ENCODE assay signal across 9 cellular contexts in genomic region chr20:57682184-57683038, GRCh38. TPM values are rescaled to one million over a fixed set of nuclear protein-coding genes. Genes with fewer than 3 reads are reported as not detected.
DNase-seq lines count a peak whose midpoint lies in the region; ATAC-seq and TF ChIP-seq lines count a peak whose summit lies in the region.
"Had no signal": no experiment of that assay in that cellular context is flagged by ENCODE, and none has a peak within 500 bp of the region (broad histone marks: within the 10 kb centered on the region; RNA-seq: fewer than 3 reads in every experiment).

No MANE protein-coding gene starts in this region.

- intact Hi-C loops in heart right ventricle (cut with DNase I): no loop called here
- intact Hi-C loops in Right ventricle myocardium inferior (cut with DNase I): loop anchor here (5.0 kb wide), 1 partner anchor 125 kb away; no protein-coding TSS in a partner anchor
- intact Hi-C loops in transverse colon (cut with DNase I; ENCODE audit: low total_unique reads): no loop called here

- peak overlapping the region in 6 of 10 donors; percentile 7 to 55 (median 30) for H3K27ac ChIP-seq in heart right ventricle
- H3K27ac ChIP-seq in caudate nucleus (ENCODE audit: low read depth, low read length): peak overlapping the region; percentile 52
- H3K27ac ChIP-seq in transverse colon: peak overlapping the region; percentile 24 to 72 (median 55)
- no peak overlapping the region for H3K27ac ChIP-seq in upper lobe of left lung

- H3K27me3 ChIP-seq in heart right ventricle (peaks cover 0 to 9% (median 0%) of the 10 kb centered on the region in 7 donors), transverse colon (no peaks in the 10 kb centered on the region), upper lobe of left lung (no peaks in the 10 kb centered on the region)

- H3K27me3 Mint-ChIP-seq in T-helper 2 cell treated with Interferon-gamma antibody and Interleukin-4, amounts not matched to agents 5 μg/mL and 100 μg/mL, for 36 hours (ENCODE audit: low read depth): peaks cover 3% of the 10 kb centered on the region

- no peaks in the 10 kb centered on the region for H3K9me3 Mint-ChIP-seq in T-helper 2 cell treated with Interferon-gamma antibody and Interleukin-4, amounts not matched to agents 5 μg/mL and 100 μg/mL, for 36 hours

- no peak overlapping the region for H3K27ac Mint-ChIP-seq in T-helper 2 cell treated with Interferon-gamma antibody and Interleukin-4, amounts not matched to agents 5 μg/mL and 100 μg/mL, for 36 hours

- DNase-seq in heart right ventricle (peak in 1 of 2 donors; percentile 50), Right ventricle myocardium inferior (ENCODE audit: missing footprints) (no peak), caudate nucleus (lab: John Stamatoyannopoulos, UW) (peak in 20 of 61 donors; percentile 12 to 71 (median 32)), transverse colon (peak; percentile 58), SHP77 (lab: John Stamatoyannopoulos, UW) (no peak), upper lobe of left lung (no peak)
- DNase-seq in T-helper 2 cell treated with Interferon-gamma antibody and Interleukin-4, amounts not matched to agents 5 μg/mL and 100 μg/mL, for 36 hours (ENCODE audit: low spot score): no peak
- DNase-seq: activated CD4-positive, alpha-beta T cell treated with anti-CD3 and anti-CD28 coated beads for 1 hour had no signal

- TF ChIP-seq EP300 in transverse colon (IDR thresholded peaks at IDR 0.05; ENCODE audit: low read depth): no peak
- no peak for TF ChIP-seq EP300 in upper lobe of left lung (IDR thresholded peaks at IDR 0.05)

- H3K4me3 ChIP-seq in heart right ventricle: no peak overlapping the region
- H3K4me3 ChIP-seq in transverse colon: no peak overlapping the region
- no peak overlapping the region for H3K4me3 ChIP-seq in upper lobe of left lung

- TF ChIP-seq POLR2A in transverse colon (IDR thresholded peaks at IDR 0.05) (no peak), upper lobe of left lung (IDR thresholded peaks at IDR 0.05) (no peak)

- 72 to 76% methylated on average over 24 of the region's 24 CpGs for WGBS in heart right ventricle, 2 donors
- WGBS in transverse colon (ENCODE audit: low coverage in 1 of 2), 2 donors: 69 to 73% methylated on average over 7 to 24 of the region's 24 CpGs
- WGBS in upper lobe of left lung, 2 donors: 82 to 94% methylated on average over 18 to 24 of the region's 24 CpGs

- H3K9me3 ChIP-seq in heart right ventricle (no peaks in the 10 kb centered on the region), transverse colon (no peaks in the 10 kb centered on the region), upper lobe of left lung (no peaks in the 10 kb centered on the region)

- in situ Hi-C loops in transverse colon (cut with MboI; ENCODE audit: low pct_ligation_motif_present in 1 of 4, low pct_unique_long_range_greater_than_20kb in 1 of 4, low sequenced_read_pairs in 3 of 4): no loop called here

- H3K4me1 ChIP-seq in heart right ventricle: peaks cover 18 to 88% (median 45%) of the 10 kb centered on the region in 9 donors
- peaks cover 10 to 47% (median 23%) of the 10 kb centered on the region in 4 donors for H3K4me1 ChIP-seq in transverse colon
- H3K4me1 ChIP-seq in upper lobe of left lung: peaks cover 6 to 18% (median 9%) of the 10 kb centered on the region in 4 donors

- H3K36me3 Mint-ChIP-seq in T-helper 2 cell treated with Interferon-gamma antibody and Interleukin-4, amounts not matched to agents 5 μg/mL and 100 μg/mL, for 36 hours (ENCODE audit: low read depth): no peaks in the 10 kb centered on the region

- H3K36me3 ChIP-seq in heart right ventricle (no peaks in the 10 kb centered on the region), transverse colon (no peaks in the 10 kb centered on the region), upper lobe of left lung (no peaks in the 10 kb centered on the region)

- TF ChIP-seq CTCF in heart right ventricle (IDR thresholded peaks at IDR 0.05) (no peak), transverse colon (IDR thresholded peaks at IDR 0.05) (no peak), upper lobe of left lung (IDR thresholded peaks at IDR 0.05) (no peak)

- ATAC-seq in heart right ventricle: peak in 4 of 8 donors; percentile 11 to 26 (median 14)
- ATAC-seq in Right ventricle myocardium inferior: no peak
- peak; percentile 31 for ATAC-seq in HG02938 (IDR thresholded peaks at IDR 0.05; ENCODE audit: unreplicated experiment)
- ATAC-seq in upper lobe of left lung (ENCODE audit: low FRiP score in 2 of 2): no peak

- H3K4me1 Mint-ChIP-seq in T-helper 2 cell treated with Interferon-gamma antibody and Interleukin-4, amounts not matched to agents 5 μg/mL and 100 μg/mL, for 36 hours (ENCODE audit: low read depth): no peaks in the 10 kb centered on the region

- no peak overlapping the region for H3K4me3 Mint-ChIP-seq in T-helper 2 cell treated with Interferon-gamma antibody and Interleukin-4, amounts not matched to agents 5 μg/mL and 100 μg/mL, for 36 hours

RNA-seq across cellular contexts. Expression of gene PMEPA1, which starts 27.4 kb away (rescaled TPM):
- total RNA-seq in heart right ventricle (10 to 100 TPM; 16.1 to 39.2 (median 30.4) TPM), Right ventricle myocardium inferior (23.9 TPM), transverse colon (10 to 100 TPM in 2 of 4 donors, 1 to 10 TPM in 2; 6.4 to 10.8 (median 8.4) TPM), upper lobe of left lung (10 to 100 TPM in 5 of 6 donors, 1 to 10 TPM in 1; 2.1 to 60.9 (median 17.6) TPM)
- polyA plus RNA-seq in heart right ventricle: 10 to 100 TPM; 10.5 to 81.8 TPM

Comparison
In these comparisons a context has a peak if more than half of its experiments do, and no peak if none do; other contexts are left out.
1. H3K27ac ChIP-seq: peak in heart right ventricle (6 of 10), caudate nucleus (single experiment) and transverse colon (4 of 4); none in upper lobe of left lung (0 of 4).